ENCODE assay signal across 3 cellular contexts in the genomic region with DNA sequence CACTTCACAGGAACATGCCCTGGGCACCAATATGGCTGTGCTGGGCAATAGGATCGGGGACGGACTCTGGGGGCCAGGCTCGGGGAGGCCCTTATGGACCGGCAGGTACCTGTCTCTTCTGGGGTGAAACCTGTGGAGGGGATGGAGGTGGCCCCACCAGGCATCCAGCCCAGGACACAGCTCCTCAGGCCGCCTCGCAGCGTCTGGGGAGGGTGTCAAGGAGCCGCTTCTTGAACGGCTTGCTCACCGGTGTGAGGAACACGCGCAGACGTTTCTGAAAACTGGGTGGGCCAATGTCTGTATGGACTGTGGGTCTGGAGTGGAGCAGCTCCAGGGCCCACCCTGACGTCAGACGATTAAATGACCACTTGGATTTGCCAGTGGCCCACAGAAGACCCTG.
TF ChIP-seq lines count a peak whose summit lies in the region.

No MANE protein-coding gene starts in this region.

TF ChIP-seq in SK-N-SH, 30 proteins besides CTCF, POLR2A, EP300 and RAD21 (continues in another document):
- no peak for TF ChIP-seq TEAD4 (IDR thresholded peaks at IDR 0.05; ENCODE audit: borderline replicate concordance, insufficient read depth)
- no peak for TF ChIP-seq MXI1 (IDR thresholded peaks at IDR 0.05; ENCODE audit: low read depth, low read length)
- TF ChIP-seq CHD2 (IDR thresholded peaks at IDR 0.05; ENCODE audit: low read length, partially characterized antibody) = no peak
- TF ChIP-seq GABPA (IDR thresholded peaks at IDR 0.05; ENCODE audit: low read depth) = no peak
- TF ChIP-seq, protein P1, sequence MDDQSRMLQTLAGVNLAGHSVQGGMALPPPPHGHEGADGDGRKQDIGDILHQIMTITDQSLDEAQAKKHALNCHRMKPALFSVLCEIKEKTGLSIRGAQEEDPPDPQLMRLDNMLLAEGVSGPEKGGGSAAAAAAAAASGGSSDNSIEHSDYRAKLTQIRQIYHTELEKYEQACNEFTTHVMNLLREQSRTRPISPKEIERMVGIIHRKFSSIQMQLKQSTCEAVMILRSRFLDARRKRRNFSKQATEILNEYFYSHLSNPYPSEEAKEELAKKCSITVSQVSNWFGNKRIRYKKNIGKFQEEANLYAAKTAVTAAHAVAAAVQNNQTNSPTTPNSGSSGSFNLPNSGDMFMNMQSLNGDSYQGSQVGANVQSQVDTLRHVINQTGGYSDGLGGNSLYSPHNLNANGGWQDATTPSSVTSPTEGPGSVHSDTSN (IDR thresholded peaks at IDR 0.05) = no peak
- TF ChIP-seq NFIC (IDR thresholded peaks at IDR 0.05; ENCODE audit: borderline replicate concordance) = no peak
- no peak for TF ChIP-seq TAF1 (IDR thresholded peaks at IDR 0.05; ENCODE audit: borderline replicate concordance, low read depth, low read length)
- no peak for TF ChIP-seq POLR2AphosphoS5 (IDR thresholded peaks at IDR 0.05; ENCODE audit: low read depth, low read length)
- TF ChIP-seq SMC3 (IDR thresholded peaks at IDR 0.05; ENCODE audit: low read depth, low read length) = no peak
- no peak for TF ChIP-seq GATA2 (CRISPR knock-in tag; IDR thresholded peaks at IDR 0.05)
- TF ChIP-seq REST (IDR thresholded peaks at IDR 0.05; ENCODE audit: low read depth, low read length) = no peak
- TF ChIP-seq TCF12 (IDR thresholded peaks at IDR 0.05) = no peak
- no peak for TF ChIP-seq YY1 (IDR thresholded peaks at IDR 0.05; ENCODE audit: low read depth)
- no peak for TF ChIP-seq FOXM1 (IDR thresholded peaks at IDR 0.05; ENCODE audit: low read depth)
- no peak for TF ChIP-seq FOSL2 (IDR thresholded peaks at IDR 0.05; ENCODE audit: borderline replicate concordance, low read depth)
- no peak for TF ChIP-seq USF1 (IDR thresholded peaks at IDR 0.05; ENCODE audit: borderline replicate concordance, low read depth)
- TF ChIP-seq FOXJ3 (CRISPR knock-in tag; IDR thresholded peaks at IDR 0.05) = no peak
- no peak for TF ChIP-seq RCOR1 (IDR thresholded peaks at IDR 0.05; ENCODE audit: low read length)
- no peak for TF ChIP-seq RFX5 (IDR thresholded peaks at IDR 0.05; ENCODE audit: low read length)

TF ChIP-seq in SK-N-SH treated with all-trans-retinoic acid at 6 μM for 48 hours, 23 proteins besides CTCF, POLR2A, EP300 and RAD21:
- TF ChIP-seq POU6F1 (CRISPR knock-in tag; IDR thresholded peaks at IDR 0.05; ENCODE audit: borderline replicate concordance, low read depth) (no peak), TSHZ2 (CRISPR knock-in tag; IDR thresholded peaks at IDR 0.05) (no peak), ZNF565 (CRISPR knock-in tag; conservative IDR thresholded peaks at IDR 0.05; ENCODE audit: low read depth) (no peak), ZFP3 (CRISPR knock-in tag; IDR thresholded peaks at IDR 0.05) (no peak), OSR1 (CRISPR knock-in tag; IDR thresholded peaks at IDR 0.05) (no peak), ARNTL (CRISPR knock-in tag; IDR thresholded peaks at IDR 0.05; ENCODE audit: borderline replicate concordance, low read depth) (no peak), CSRNP3 (CRISPR knock-in tag; IDR thresholded peaks at IDR 0.05) (no peak), ESRRG (CRISPR knock-in tag; IDR thresholded peaks at IDR 0.05) (no peak), ZFP30 (CRISPR knock-in tag; IDR thresholded peaks at IDR 0.05) (no peak), ZC3H10 (CRISPR knock-in tag; IDR thresholded peaks at IDR 0.05) (no peak), RARB (CRISPR knock-in tag; IDR thresholded peaks at IDR 0.05) (no peak), GLIS3 (CRISPR knock-in tag; IDR thresholded peaks at IDR 0.05) (no peak), ZNF8 (CRISPR knock-in tag; IDR thresholded peaks at IDR 0.05) (no peak), SNAI2 (CRISPR knock-in tag; IDR thresholded peaks at IDR 0.05) (no peak), TOX (CRISPR knock-in tag; IDR thresholded peaks at IDR 0.05; ENCODE audit: borderline replicate concordance) (no peak), PPARA (CRISPR knock-in tag; IDR thresholded peaks at IDR 0.05; ENCODE audit: borderline replicate concordance) (no peak), TCF4 (CRISPR knock-in tag; IDR thresholded peaks at IDR 0.05; ENCODE audit: borderline replicate concordance) (no peak)

TF ChIP-seq in K562, 482 proteins besides CTCF, POLR2A, EP300 and RAD21:
- no peak for TF ChIP-seq ZBTB43 (CRISPR knock-in tag; IDR thresholded peaks at IDR 0.05)
